In the genomic region with DNA sequence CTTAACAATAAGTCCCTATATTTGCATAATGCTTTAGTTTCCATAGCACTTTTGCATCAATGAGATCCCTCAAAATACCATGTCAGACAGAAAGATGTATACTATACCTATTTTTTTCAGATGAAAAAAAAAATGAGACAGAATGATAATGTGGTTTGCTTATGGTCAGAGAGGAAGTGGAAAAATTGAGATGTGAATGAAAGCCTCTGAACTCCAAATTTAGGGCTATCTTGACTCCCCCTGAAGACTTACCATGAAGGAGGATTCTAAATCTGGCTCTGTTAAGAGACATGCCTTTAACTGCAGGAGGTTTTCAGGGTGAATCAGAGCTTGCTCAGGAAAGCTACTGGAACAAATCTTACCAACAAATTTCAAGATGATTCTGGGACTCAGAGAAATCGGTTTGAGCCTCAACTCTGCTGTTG, we compare ENCODE assay signal across 13 cellular contexts.
A peak's percentile ranks its signal among the peaks of the same experiment; 100 is the strongest.
DNase-seq lines count a peak whose midpoint lies in the region; ATAC-seq, FAIRE-seq and TF ChIP-seq lines count a peak whose summit lies in the region.
"Had no signal": no experiment of that assay in that cellular context is flagged by ENCODE, and none has a peak within 500 bp of the region (broad histone marks: within the 10 kb centered on the region; RNA-seq: fewer than 3 reads in every experiment).

No MANE protein-coding gene starts in this region.

- H3K27ac ChIP-seq in GM12878 (ENCODE audit: control insufficient read depth, insufficient read depth): no peak overlapping the region
- no peak overlapping the region for H3K27ac ChIP-seq in testis
- H3K27ac ChIP-seq: KMS-11 had no signal

- SMC1A ChIA-PET in GM12878 (lab: Charles Lee; ENCODE audit: uncharacterized antibody, unreplicated experiment): interaction anchor here (0.8 kb wide), 1 partner anchor 141 kb away, joined by 3 read pairs; no protein-coding TSS in a partner anchor

- in situ Hi-C loops in GM12878 (cut with MboI): no loop called here

- H3K4me3 Mint-ChIP-seq in HFFc6: no peak overlapping the region
- H3K4me3 Mint-ChIP-seq: activated naive CD4-positive, alpha-beta T cell treated with anti-CD3 and anti-CD28 coated beads, Interleukin-2, amount 50 U/mL, for 24 hours; CD8-positive, alpha-beta T cell; mesothelial cell of epicardium had no signal

- POLR2A ChIA-PET in GM12878 (lab: Charles Lee): no interaction called here

- no TSS peak for BruUV-seq in GM12878 (replicated peaks; lab: Mats Ljungman, UMichigan)

- TF ChIP-seq CTCF in HFFc6 (IDR thresholded peaks at IDR 0.05): no peak
- TF ChIP-seq CTCF in GM12878 (IDR thresholded peaks at IDR 0.05 in 2 of 3, conservative IDR thresholded peaks at IDR 0.05 in 1 of 3; ENCODE audit: control insufficient read depth in 2 of 3, extremely low read depth in 1 of 3, insufficient read depth in 1 of 3, low read depth in 3 of 3, low read length in 3 of 3): no peak
- TF ChIP-seq CTCF in testis (IDR thresholded peaks at IDR 0.05): no peak

- H3K4me1 Mint-ChIP-seq in HFFc6 (ENCODE audit: low read depth): peaks cover 49% of the 10 kb centered on the region

- H3K9me3 ChIP-seq in GM12878 (replicated peaks; ENCODE audit: control insufficient read depth, insufficient read depth, low read length) (no peaks in the 10 kb centered on the region), testis (no peaks in the 10 kb centered on the region)

- no peak for FAIRE-seq in GM12878 (lab: Jason Lieb, UNC)

- no peaks in the 10 kb centered on the region for H3K4me1 ChIP-seq in GM12878 (ENCODE audit: control insufficient read depth, insufficient read depth, low read length)
- no peaks in the 10 kb centered on the region for H3K4me1 ChIP-seq in testis

- H3K27me3 Mint-ChIP-seq in HFFc6 (ENCODE audit: insufficient read depth): no peaks in the 10 kb centered on the region
- H3K27me3 Mint-ChIP-seq: activated naive CD4-positive, alpha-beta T cell treated with anti-CD3 and anti-CD28 coated beads, Interleukin-2, amount 50 U/mL, for 24 hours had no signal

- TF ChIP-seq RAD21 in GM12878 (IDR thresholded peaks at IDR 0.05; ENCODE audit: insufficient read depth, low read depth, low read length): no peak

- ATAC-seq in GM12878 (no peak), HG03280 (IDR thresholded peaks at IDR 0.05; ENCODE audit: unreplicated experiment) (no peak)
- ATAC-seq: CD8-positive, alpha-beta T cell had no signal

- DNase-seq in GM04504 (ENCODE audit: low read depth): peak; percentile 28
- peak; percentile 47 for DNase-seq in HFFc6
- DNase-seq in GM12878 (ENCODE audit: low read depth, low spot score): no peak
- peak; percentile 16 for DNase-seq in skeletal muscle cell (ENCODE audit: low read depth)
- no peak for DNase-seq in NCI-H1092 (lab: John Stamatoyannopoulos, UW)
- no peak for DNase-seq in D341Med (ENCODE audit: low spot score)
- DNase-seq in testis: no peak
- DNase-seq: CD8-positive, alpha-beta T cell; GF-D8 had no signal

- H3K4me3 ChIP-seq in GM12878 (no peak overlapping the region), skeletal muscle cell (ENCODE audit: low read depth, low read length) (no peak overlapping the region), testis (no peak overlapping the region)

- H3K9me3 Mint-ChIP-seq in HFFc6: no peaks in the 10 kb centered on the region
- H3K9me3 Mint-ChIP-seq: CD8-positive, alpha-beta T cell; mesothelial cell of epicardium had no signal

- RAD21 ChIA-PET in GM12878 (lab: Charles Lee; ENCODE audit: unreplicated experiment): no interaction called here

- TF ChIP-seq EP300 in GM12878 (IDR thresholded peaks at IDR 0.05; ENCODE audit: borderline replicate concordance in 1 of 2, control insufficient read depth in 1 of 2, low read depth in 2 of 2, low read length in 2 of 2): no peak

- CTCF ChIA-PET in GM12878 (lab: Yijun Ruan, JAX): interaction anchor here (0.9 kb wide), 1 partner anchor 150 kb away, joined by 3 read pairs; no protein-coding TSS in a partner anchor

- no peaks in the 10 kb centered on the region for H3K79me2 ChIP-seq in GM12878 (ENCODE audit: control insufficient read depth, insufficient read depth, low read length)

- H3K36me3 ChIP-seq in GM12878 (ENCODE audit: control insufficient read depth in 2 of 2, insufficient read depth in 2 of 2, low read length in 1 of 2): no peaks in the 10 kb centered on the region
- H3K36me3 ChIP-seq in testis (ENCODE audit: low read depth, missing control alignments): no peaks in the 10 kb centered on the region

- H2AFZ ChIP-seq in GM12878 (ENCODE audit: control insufficient read depth, low read depth, low read length): no peak overlapping the region

- H3K4me2 ChIP-seq in GM12878 (ENCODE audit: control insufficient read depth, insufficient read depth): no peak overlapping the region
- H3K4me2 ChIP-seq: KMS-11 had no signal

- H3K27me3 ChIP-seq in GM12878 (replicated peaks in 1 of 2; ENCODE audit: control insufficient read depth in 2 of 2, insufficient read depth in 2 of 2, low read length in 1 of 2) (no peaks in the 10 kb centered on the region), testis (no peaks in the 10 kb centered on the region)

- WGBS in GM12878 (ENCODE audit: insufficient coverage, insufficient replicate concordance, low lambda C conversion rate, missing lambda C conversion rate): 45% methylated on average over 1 of the region's 1 CpG
- WGBS in testis, 2 donors: 82 to 94% methylated on average over 1 of the region's 1 CpG

- H4K20me1 ChIP-seq in GM12878 (ENCODE audit: control insufficient read depth, insufficient read depth): no peaks in the 10 kb centered on the region

- H3K27ac Mint-ChIP-seq in HFFc6: peak overlapping the region; percentile 72; the same call in 1 of the 2 replicates
- H3K27ac Mint-ChIP-seq: activated naive CD4-positive, alpha-beta T cell treated with anti-CD3 and anti-CD28 coated beads, Interleukin-2, amount 50 U/mL, for 24 hours; CD8-positive, alpha-beta T cell had no signal

- intact Hi-C loops in GM12878 (cut with micrococcal nuclease; ENCODE audit: unreplicated experiment): no loop called here
- intact Hi-C loops in testis (cut with DNase I; ENCODE audit: low total_unique reads): no loop called here

- TF ChIP-seq POLR2A in GM12878 (IDR thresholded peaks at IDR 0.05; ENCODE audit: low read depth, low read length) (no peak), testis (IDR thresholded peaks at IDR 0.05) (no peak)

- H3K9ac ChIP-seq in GM12878 (ENCODE audit: control insufficient read depth, insufficient read depth, low read length): no peak overlapping the region
- H3K9ac ChIP-seq: KMS-11 had no signal

- H3K36me3 Mint-ChIP-seq in HFFc6 (ENCODE audit: low read depth): no peaks in the 10 kb centered on the region

TF ChIP-seq in GM12878, 131 proteins besides CTCF, POLR2A, EP300 and RAD21:
- TF ChIP-seq SUPT20H (IDR thresholded peaks at IDR 0.05; ENCODE audit: borderline replicate concordance, control insufficient read depth, low read depth, low read length) (no peak), RUNX3 (IDR thresholded peaks at IDR 0.05; ENCODE audit: low read length) (peak; percentile 52; the same call in 1 of the 2 replicates), SREBF1 (IDR thresholded peaks at IDR 0.05; ENCODE audit: low read length) (no peak), ZSCAN29 (IDR thresholded peaks at IDR 0.05) (no peak), CREM (IDR thresholded peaks at IDR 0.05; ENCODE audit: low read depth) (0 out of 2 replicates have a peak, but pooled peaks have one; percentile 20), BRCA1 (IDR thresholded peaks at IDR 0.05; ENCODE audit: low read depth, low read length) (no peak), MEF2A (IDR thresholded peaks at IDR 0.05; ENCODE audit: insufficient read depth, low read depth, low read length) (0 out of 2 replicates have a peak, but pooled peaks have one; percentile 11), NFIC (IDR thresholded peaks at IDR 0.05; ENCODE audit: low read depth, low read length) (peak; percentile 13; the same call in 1 of the 2 replicates), SMAD1 (IDR thresholded peaks at IDR 0.05; ENCODE audit: low read depth, partially characterized antibody) (no peak), NR2C1 (IDR thresholded peaks at IDR 0.05) (no peak), STAT3 (IDR thresholded peaks at IDR 0.05; ENCODE audit: low read depth, low read length) (no peak), IKZF2 (IDR thresholded peaks at IDR 0.05) (no peak), BCL11A (IDR thresholded peaks at IDR 0.05; ENCODE audit: low read depth, low read length) (no peak)
- TF ChIP-seq, protein P1, sequence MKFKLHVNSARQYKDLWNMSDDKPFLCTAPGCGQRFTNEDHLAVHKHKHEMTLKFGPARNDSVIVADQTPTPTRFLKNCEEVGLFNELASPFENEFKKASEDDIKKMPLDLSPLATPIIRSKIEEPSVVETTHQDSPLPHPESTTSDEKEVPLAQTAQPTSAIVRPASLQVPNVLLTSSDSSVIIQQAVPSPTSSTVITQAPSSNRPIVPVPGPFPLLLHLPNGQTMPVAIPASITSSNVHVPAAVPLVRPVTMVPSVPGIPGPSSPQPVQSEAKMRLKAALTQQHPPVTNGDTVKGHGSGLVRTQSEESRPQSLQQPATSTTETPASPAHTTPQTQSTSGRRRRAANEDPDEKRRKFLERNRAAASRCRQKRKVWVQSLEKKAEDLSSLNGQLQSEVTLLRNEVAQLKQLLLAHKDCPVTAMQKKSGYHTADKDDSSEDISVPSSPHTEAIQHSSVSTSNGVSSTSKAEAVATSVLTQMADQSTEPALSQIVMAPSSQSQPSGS (IDR thresholded peaks at IDR 0.05; ENCODE audit: low read length): 0 out of 2 replicates have a peak, but pooled peaks have one; percentile 15
- TF ChIP-seq, protein P2, sequence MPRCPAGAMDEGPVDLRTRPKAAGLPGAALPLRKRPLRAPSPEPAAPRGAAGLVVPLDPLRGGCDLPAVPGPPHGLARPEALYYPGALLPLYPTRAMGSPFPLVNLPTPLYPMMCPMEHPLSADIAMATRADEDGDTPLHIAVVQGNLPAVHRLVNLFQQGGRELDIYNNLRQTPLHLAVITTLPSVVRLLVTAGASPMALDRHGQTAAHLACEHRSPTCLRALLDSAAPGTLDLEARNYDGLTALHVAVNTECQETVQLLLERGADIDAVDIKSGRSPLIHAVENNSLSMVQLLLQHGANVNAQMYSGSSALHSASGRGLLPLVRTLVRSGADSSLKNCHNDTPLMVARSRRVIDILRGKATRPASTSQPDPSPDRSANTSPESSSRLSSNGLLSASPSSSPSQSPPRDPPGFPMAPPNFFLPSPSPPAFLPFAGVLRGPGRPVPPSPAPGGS (IDR thresholded peaks at IDR 0.05; ENCODE audit: borderline replicate concordance, insufficient read depth, low read depth, low read length, poor library complexity, severe bottlenecking): no peak

Comparison
In these comparisons a context has a peak if more than half of its experiments do, and no peak if none do; other contexts are left out.
1. DNase-seq: peak in GM04504 (single experiment), HFFc6 (single experiment) and skeletal muscle cell (single experiment); none in GM12878 (single experiment), NCI-H1092 (single experiment), D341Med (single experiment) and testis (single experiment).